In genomic region chr10:73967544-73967943, GRCh38 we compare ENCODE assay signal across 18 cellular contexts. TPM values are rescaled to one million over a fixed set of nuclear protein-coding genes. Genes with fewer than 3 reads are reported as not detected.
DNase-seq lines count a peak whose midpoint lies in the region; ATAC-seq and TF ChIP-seq lines count a peak whose summit lies in the region.
"Had no signal": no experiment of that assay in that cellular context is flagged by ENCODE, and none has a peak within 500 bp of the region (broad histone marks: within the 10 kb centered on the region; RNA-seq: fewer than 3 reads in every experiment).

No MANE protein-coding gene starts in this region.

- H3K36me3 Mint-ChIP-seq in activated naive CD8-positive, alpha-beta T cell treated with anti-CD3 and anti-CD28 coated beads, Interleukin-2, amount 50 U/mL, for 24 hours (ENCODE audit: low read depth), result no peaks in the 10 kb centered on the region
- no peaks in the 10 kb centered on the region for H3K36me3 Mint-ChIP-seq in activated naive CD8-positive, alpha-beta T cell treated with anti-CD3 and anti-CD28 coated beads for 36 hours
- no peaks in the 10 kb centered on the region for H3K36me3 Mint-ChIP-seq in dendritic cell treated with granulocyte-macrophage colony-stimulating factor and Interleukin-4, amounts not matched to agents 40 ng/mL and 50 ng/mL, for 4 days (ENCODE audit: low read depth)
- H3K36me3 Mint-ChIP-seq: CD14-positive monocyte had no signal

- no peaks in the 10 kb centered on the region for H3K9me3 Mint-ChIP-seq in activated naive CD8-positive, alpha-beta T cell treated with anti-CD3 and anti-CD28 coated beads, Interleukin-2, amount 50 U/mL, for 24 hours
- no peaks in the 10 kb centered on the region for H3K9me3 Mint-ChIP-seq in activated naive CD8-positive, alpha-beta T cell treated with anti-CD3 and anti-CD28 coated beads for 36 hours
- no peaks in the 10 kb centered on the region for H3K9me3 Mint-ChIP-seq in dendritic cell treated with granulocyte-macrophage colony-stimulating factor and Interleukin-4, amounts not matched to agents 40 ng/mL and 50 ng/mL, for 4 days
- H3K9me3 Mint-ChIP-seq: activated CD4-positive, alpha-beta memory T cell treated with anti-CD3 and anti-CD28 coated beads, Interleukin-2, amount 10 ng/mL, durations not matched to agents 7 days and 5 days; CD14-positive monocyte had no signal

- peak overlapping the region; percentile 14 for H3K27ac Mint-ChIP-seq in activated naive CD8-positive, alpha-beta T cell treated with anti-CD3 and anti-CD28 coated beads, Interleukin-2, amount 50 U/mL, for 24 hours
- H3K27ac Mint-ChIP-seq in activated naive CD8-positive, alpha-beta T cell treated with anti-CD3 and anti-CD28 coated beads for 36 hours, result no peak overlapping the region
- H3K27ac Mint-ChIP-seq in dendritic cell treated with granulocyte-macrophage colony-stimulating factor and Interleukin-4, amounts not matched to agents 40 ng/mL and 50 ng/mL, for 4 days, result peak overlapping the region; percentile 74
- H3K27ac Mint-ChIP-seq: activated CD4-positive, alpha-beta memory T cell treated with anti-CD3 and anti-CD28 coated beads, Interleukin-2, amount 10 ng/mL, durations not matched to agents 7 days and 5 days; CD14-positive monocyte had no signal

- H3K4me1 ChIP-seq in muscle layer of colon (ENCODE audit: insufficient read depth, low read length) (peaks cover 43% of the 10 kb centered on the region), tibial artery (peaks cover 0 to 38% (median 24%) of the 10 kb centered on the region in 4 donors), psoas muscle (peaks cover 6% of the 10 kb centered on the region)
- H3K4me1 ChIP-seq: pancreas had no signal

- H3K9me3 ChIP-seq in muscle layer of colon (ENCODE audit: low read length), result no peaks in the 10 kb centered on the region
- H3K9me3 ChIP-seq in tibial artery, result no peaks in the 10 kb centered on the region
- H3K9me3 ChIP-seq in psoas muscle, result no peaks in the 10 kb centered on the region
- H3K9me3 ChIP-seq: pancreas, tibial nerve had no signal

- WGBS in psoas muscle, 3 donors, result 91 to 94% (median 94%) methylated on average over 5 of the region's 5 CpGs

- TF ChIP-seq CTCF in tibial artery (IDR thresholded peaks at IDR 0.05) (no peak), psoas muscle (IDR thresholded peaks at IDR 0.05) (no peak)

- no peak for ATAC-seq in activated naive CD8-positive, alpha-beta T cell treated with anti-CD3 and anti-CD28 coated beads, Interleukin-2, amount 50 U/mL, for 24 hours
- ATAC-seq in HG03135 (IDR thresholded peaks at IDR 0.05; ENCODE audit: unreplicated experiment) (no peak), psoas muscle (no peak)
- ATAC-seq: pancreas had no signal

- no peak overlapping the region for H3K4me3 Mint-ChIP-seq in activated naive CD8-positive, alpha-beta T cell treated with anti-CD3 and anti-CD28 coated beads, Interleukin-2, amount 50 U/mL, for 24 hours
- H3K4me3 Mint-ChIP-seq in activated naive CD8-positive, alpha-beta T cell treated with anti-CD3 and anti-CD28 coated beads for 36 hours, result no peak overlapping the region
- H3K4me3 Mint-ChIP-seq in dendritic cell treated with granulocyte-macrophage colony-stimulating factor and Interleukin-4, amounts not matched to agents 40 ng/mL and 50 ng/mL, for 4 days, result no peak overlapping the region
- H3K4me3 Mint-ChIP-seq: activated CD4-positive, alpha-beta memory T cell treated with anti-CD3 and anti-CD28 coated beads, Interleukin-2, amount 10 ng/mL, durations not matched to agents 7 days and 5 days; CD14-positive monocyte had no signal

- no peak overlapping the region for H3K9ac ChIP-seq in muscle layer of colon (ENCODE audit: low read length)

- no peak overlapping the region for H3K4me3 ChIP-seq in muscle layer of colon (ENCODE audit: low read depth in 1 of 2, low read length in 2 of 2)
- H3K4me3 ChIP-seq in tibial artery, result no peak overlapping the region
- no peak overlapping the region for H3K4me3 ChIP-seq in psoas muscle
- H3K4me3 ChIP-seq: pancreas, tibial nerve had no signal

- intact Hi-C loops in dendritic cell treated with granulocyte-macrophage colony-stimulating factor and Interleukin-4, amounts not matched to agents 40 ng/mL and 50 ng/mL, for 4 days (cut with micrococcal nuclease), result no loop called here
- intact Hi-C loops in tibial artery (cut with DNase I; ENCODE audit: low total_unique reads), result no loop called here
- intact Hi-C loops in psoas muscle (cut with DNase I), result no loop called here

- H3K36me3 ChIP-seq in muscle layer of colon (ENCODE audit: insufficient read depth, low read length), result no peaks in the 10 kb centered on the region
- no peaks in the 10 kb centered on the region for H3K36me3 ChIP-seq in tibial artery
- H3K36me3 ChIP-seq in psoas muscle (ENCODE audit: insufficient read depth in 1 of 2, low read depth in 1 of 2), result no peaks in the 10 kb centered on the region
- H3K36me3 ChIP-seq: pancreas, tibial nerve had no signal

- H3K27ac ChIP-seq in muscle layer of colon (ENCODE audit: low read depth, low read length) (peak overlapping the region; percentile 95), tibial artery (peak overlapping the region; percentile 81 to 92), psoas muscle (no peak overlapping the region)
- H3K27ac ChIP-seq: 22Rv1 had no signal

- H3K27me3 ChIP-seq in muscle layer of colon (ENCODE audit: control insufficient read depth in 1 of 2, insufficient read depth in 2 of 2, low read length in 2 of 2), result no peaks in the 10 kb centered on the region
- no peaks in the 10 kb centered on the region for H3K27me3 ChIP-seq in tibial artery
- no peaks in the 10 kb centered on the region for H3K27me3 ChIP-seq in psoas muscle (ENCODE audit: insufficient read depth in 3 of 3, low read length in 2 of 3)
- H3K27me3 ChIP-seq: pancreas, tibial nerve had no signal

- H3K4me1 Mint-ChIP-seq in activated naive CD8-positive, alpha-beta T cell treated with anti-CD3 and anti-CD28 coated beads, Interleukin-2, amount 50 U/mL, for 24 hours, result peaks cover 5% of the 10 kb centered on the region
- H3K4me1 Mint-ChIP-seq in activated naive CD8-positive, alpha-beta T cell treated with anti-CD3 and anti-CD28 coated beads for 36 hours, result peaks cover 4% of the 10 kb centered on the region
- peaks cover 40% of the 10 kb centered on the region for H3K4me1 Mint-ChIP-seq in dendritic cell treated with granulocyte-macrophage colony-stimulating factor and Interleukin-4, amounts not matched to agents 40 ng/mL and 50 ng/mL, for 4 days (ENCODE audit: low read depth)

- no peak for DNase-seq in activated naive CD8-positive, alpha-beta T cell treated with anti-CD3 and anti-CD28 coated beads, Interleukin-2, amount 50 U/mL, for 24 hours
- no peak for DNase-seq in activated naive CD8-positive, alpha-beta T cell treated with anti-CD3 and anti-CD28 coated beads for 36 hours
- no peak for DNase-seq in tibial artery
- DNase-seq in hepatic stellate cell (ENCODE audit: low spot score), result no peak
- DNase-seq in psoas muscle, result no peak
- DNase-seq: activated CD4-positive, alpha-beta memory T cell treated with anti-CD3 and anti-CD28 coated beads, Interleukin-2, amount 10 ng/mL, durations not matched to agents 7 days and 5 days; amygdala; NCI-H1930; NCI-H526 treated with DMSO at 0.1 percent for 48 hours; pancreas; Right ventricle myocardium superior; stimulated activated CD4-positive, alpha-beta T cell treated with anti-CD3 and anti-CD28 coated beads, Interleukin-15, amount 100 ng/mL, for 24 hours had no signal

- H3K27me3 Mint-ChIP-seq in activated naive CD8-positive, alpha-beta T cell treated with anti-CD3 and anti-CD28 coated beads, Interleukin-2, amount 50 U/mL, for 24 hours, result no peaks in the 10 kb centered on the region
- H3K27me3 Mint-ChIP-seq in activated naive CD8-positive, alpha-beta T cell treated with anti-CD3 and anti-CD28 coated beads for 36 hours, result peaks cover 3% of the 10 kb centered on the region
- H3K27me3 Mint-ChIP-seq in dendritic cell treated with granulocyte-macrophage colony-stimulating factor and Interleukin-4, amounts not matched to agents 40 ng/mL and 50 ng/mL, for 4 days, result no peaks in the 10 kb centered on the region
- H3K27me3 Mint-ChIP-seq: activated CD4-positive, alpha-beta memory T cell treated with anti-CD3 and anti-CD28 coated beads, Interleukin-2, amount 10 ng/mL, durations not matched to agents 7 days and 5 days had no signal

RNA-seq across cellular contexts. Expression of gene VCL, which starts 30.4 kb away (rescaled TPM):
- total RNA-seq in activated naive CD8-positive, alpha-beta T cell treated with anti-CD3 and anti-CD28 coated beads for 36 hours, result 10 to 100 TPM in 1 of 2 experiments, 1 to 10 TPM in 1; 9.6 to 10.0 TPM
- 100 to 1,000 TPM in 3 of 4 donors, 10 to 100 TPM in 1; 89.1 to 426 (median 179) TPM for total RNA-seq in psoas muscle
- 10 to 100 TPM; 54.5 to 93.2 (median 91.4) TPM for polyA plus RNA-seq in psoas muscle

RNA-seq across cellular contexts. Expression of gene PLAU, which starts 56.6 kb away (rescaled TPM):
- total RNA-seq in activated naive CD8-positive, alpha-beta T cell treated with anti-CD3 and anti-CD28 coated beads for 36 hours, result under 1 TPM in 1 of 2 experiments, not detected in 1; 0.12 TPM
- total RNA-seq in psoas muscle, result 10 to 100 TPM in 2 of 4 donors, 1 to 10 TPM in 2; 5.0 to 18.2 (median 10.6) TPM
- 1 to 10 TPM; 3.8 to 7.6 (median 7.1) TPM for polyA plus RNA-seq in psoas muscle

Comparison
In these comparisons a context has a peak if more than half of its experiments do, and no peak if none do; other contexts are left out.
1. RNA of gene VCL, which starts 30.4 kb away (total RNA-seq): 89.1 to 426 TPM in psoas muscle; 9.6 to 10.0 TPM in activated naive CD8-positive, alpha-beta T cell treated with anti-CD3 and anti-CD28 coated beads for 36 hours; every median in the first group is over 4 times any median in the second.
2. RNA of gene PLAU, which starts 56.6 kb away (total RNA-seq): 5.0 to 18.2 TPM in psoas muscle; 0.12 TPM in activated naive CD8-positive, alpha-beta T cell treated with anti-CD3 and anti-CD28 coated beads for 36 hours; every median in the first group is over 4 times any median in the second.